ENCODE assay signal across 11 cellular contexts in the genomic region with DNA sequence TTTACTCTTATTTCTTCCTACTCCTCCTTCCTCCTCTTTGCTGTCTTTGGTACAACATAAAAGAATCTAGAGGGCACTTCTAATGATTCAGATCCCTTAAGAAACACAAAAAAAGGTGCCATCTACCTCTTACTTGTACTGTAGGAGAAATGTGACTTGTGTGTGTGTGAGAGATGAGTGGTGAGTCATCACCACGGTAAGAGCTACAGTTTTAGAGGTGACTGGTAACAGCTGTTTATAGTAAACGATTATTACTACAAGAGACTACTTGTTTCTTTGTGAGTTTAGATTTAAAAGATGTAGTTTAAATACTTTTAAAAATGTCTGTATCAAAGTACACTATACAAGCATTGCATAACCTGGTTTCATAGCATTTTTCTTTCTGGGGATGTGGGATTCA. TPM values are rescaled to one million over a fixed set of nuclear protein-coding genes. Genes with fewer than 3 reads are reported as not detected.
DNase-seq lines count a peak whose midpoint lies in the region; TF ChIP-seq lines count a peak whose summit lies in the region.
"Had no signal": no experiment of that assay in that cellular context is flagged by ENCODE, and none has a peak within 500 bp of the region (broad histone marks: within the 10 kb centered on the region; RNA-seq: fewer than 3 reads in every experiment).

No MANE protein-coding gene starts in this region.

- TF ChIP-seq RAD21 in SK-N-SH (IDR thresholded peaks at IDR 0.05; ENCODE audit: low read length), result no peak

- no peaks in the 10 kb centered on the region for H3K79me2 ChIP-seq in SK-N-SH (ENCODE audit: insufficient read depth)

- no peak overlapping the region for H3K4me2 ChIP-seq in SK-N-SH

- 35% methylated on average over 2 of the region's 2 CpGs for WGBS in SK-N-SH (ENCODE audit: low lambda C conversion rate)

- DNase-seq in EL, result peak; percentile 57
- peak; percentile 81 for DNase-seq in HCEC 1CT
- no peak for DNase-seq in SK-N-SH
- peak; percentile 8 for DNase-seq in kidney glomerular epithelial cell (lab: John Stamatoyannopoulos, UW)
- DNase-seq in SIG-M5 treated with dmso at 0.1 percent for 504 hours (lab: John Stamatoyannopoulos, UW; ENCODE audit: unreplicated experiment), result no peak
- no peak for DNase-seq in anterior cingulate cortex (lab: John Stamatoyannopoulos, UW)
- DNase-seq in midbrain (lab: John Stamatoyannopoulos, UW), result no peak
- DNase-seq in HuH-7 (ENCODE audit: low spot score), result no peak
- DNase-seq: NCI-H2227 treated with DMSO at 0.1 percent for 48 hours; stimulated activated naive CD4-positive, alpha-beta T cell treated with Interleukin-2 at 50 U/mL for 16 hours had no signal

- POLR2A ChIA-PET in SK-N-SH (lab: Yijun Ruan, JAX), result no interaction called here

- no peaks in the 10 kb centered on the region for H3F3A ChIP-seq in SK-N-SH (replicated peaks; ENCODE audit: insufficient read depth)

- no peak overlapping the region for H3K4me3 ChIP-seq in SK-N-SH (ENCODE audit: low read depth in 2 of 2, low read length in 1 of 2)
- H3K4me3 ChIP-seq: lung had no signal

- no peaks in the 10 kb centered on the region; a peak in 1 of 4 replicates for H3K4me1 ChIP-seq in SK-N-SH (ENCODE audit: control insufficient read depth in 1 of 2, insufficient read depth in 2 of 2, low read depth in 1 of 2, low read length in 1 of 2)

- no peaks in the 10 kb centered on the region for H3K27me3 ChIP-seq in SK-N-SH (ENCODE audit: insufficient read depth)

- H2AFZ ChIP-seq in SK-N-SH (ENCODE audit: low read depth), result no peak overlapping the region

- TF ChIP-seq EP300 in SK-N-SH (IDR thresholded peaks at IDR 0.05; ENCODE audit: borderline replicate concordance in 1 of 2, low read depth in 1 of 2, low read length in 1 of 2), result no peak

- no peaks in the 10 kb centered on the region for H4K20me1 ChIP-seq in SK-N-SH (ENCODE audit: insufficient read depth)

- no peaks in the 10 kb centered on the region for H3K9me2 ChIP-seq in SK-N-SH

- TF ChIP-seq CTCF in SK-N-SH (IDR thresholded peaks at IDR 0.05), result no peak

- CTCF ChIA-PET in SK-N-SH (lab: Yijun Ruan, JAX), result interaction anchor here (0.8 to 3.6 kb wide), 4 partner anchors 10 to 32 kb away, joined by 3 to 13 read pairs (median 3); no protein-coding TSS in a partner anchor

- H3K9me3 ChIP-seq in SK-N-SH, result no peaks in the 10 kb centered on the region

- H3K27ac ChIP-seq in SK-N-SH (ENCODE audit: low read depth in 2 of 2, low read length in 1 of 2), result no peak overlapping the region

- H3K36me3 ChIP-seq in SK-N-SH (replicated peaks in 1 of 2; ENCODE audit: control insufficient read depth in 1 of 2, insufficient read depth in 2 of 2, low read length in 1 of 2), result peaks cover 22 to 43% of the 10 kb centered on the region in 2 experiments

- H3K9ac ChIP-seq in SK-N-SH, result no peak overlapping the region

TF ChIP-seq in SK-N-SH, 30 proteins besides CTCF, POLR2A, EP300 and RAD21 (continues in another document):
- TF ChIP-seq ZBTB33 (IDR thresholded peaks at IDR 0.05; ENCODE audit: borderline replicate concordance, low read depth) (no peak), FOXM1 (IDR thresholded peaks at IDR 0.05; ENCODE audit: low read depth) (no peak), REST (IDR thresholded peaks at IDR 0.05; ENCODE audit: low read depth, low read length) (no peak), SIN3A (IDR thresholded peaks at IDR 0.05; ENCODE audit: borderline replicate concordance, low read depth, low read length) (no peak), TAF1 (IDR thresholded peaks at IDR 0.05; ENCODE audit: borderline replicate concordance, low read depth, low read length) (no peak), JUND (IDR thresholded peaks at IDR 0.05) (0 out of 2 replicates have a peak, but pooled peaks have one; percentile 10), ELF1 (IDR thresholded peaks at IDR 0.05) (no peak), FOSL2 (IDR thresholded peaks at IDR 0.05; ENCODE audit: borderline replicate concordance, low read depth) (peak; percentile 41; the same call in 1 of the 2 replicates), TCF12 (IDR thresholded peaks at IDR 0.05) (0 out of 2 replicates have a peak, but pooled peaks have one; percentile 6), CHD2 (IDR thresholded peaks at IDR 0.05; ENCODE audit: low read length, partially characterized antibody) (no peak), MEF2A (IDR thresholded peaks at IDR 0.05; ENCODE audit: borderline replicate concordance, low read depth) (no peak), SMC3 (IDR thresholded peaks at IDR 0.05; ENCODE audit: low read depth, low read length) (no peak), NRF1 (IDR thresholded peaks at IDR 0.05; ENCODE audit: low read depth, low read length) (no peak), POLR2AphosphoS5 (IDR thresholded peaks at IDR 0.05; ENCODE audit: low read depth, low read length) (no peak), RXRA (IDR thresholded peaks at IDR 0.05; ENCODE audit: borderline replicate concordance, low read depth) (no peak), GABPA (IDR thresholded peaks at IDR 0.05; ENCODE audit: low read depth) (no peak), RCOR1 (IDR thresholded peaks at IDR 0.05; ENCODE audit: low read length) (no peak), MXI1 (IDR thresholded peaks at IDR 0.05; ENCODE audit: low read depth, low read length) (no peak), GATA2 (CRISPR knock-in tag; IDR thresholded peaks at IDR 0.05) (no peak), FOXJ3 (CRISPR knock-in tag; IDR thresholded peaks at IDR 0.05) (no peak)
- TF ChIP-seq, protein P1, sequence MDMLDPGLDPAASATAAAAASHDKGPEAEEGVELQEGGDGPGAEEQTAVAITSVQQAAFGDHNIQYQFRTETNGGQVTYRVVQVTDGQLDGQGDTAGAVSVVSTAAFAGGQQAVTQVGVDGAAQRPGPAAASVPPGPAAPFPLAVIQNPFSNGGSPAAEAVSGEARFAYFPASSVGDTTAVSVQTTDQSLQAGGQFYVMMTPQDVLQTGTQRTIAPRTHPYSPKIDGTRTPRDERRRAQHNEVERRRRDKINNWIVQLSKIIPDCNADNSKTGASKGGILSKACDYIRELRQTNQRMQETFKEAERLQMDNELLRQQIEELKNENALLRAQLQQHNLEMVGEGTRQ (IDR thresholded peaks at IDR 0.05; ENCODE audit: borderline replicate concordance, low read depth, low read length), result no peak
- TF ChIP-seq, protein P2, sequence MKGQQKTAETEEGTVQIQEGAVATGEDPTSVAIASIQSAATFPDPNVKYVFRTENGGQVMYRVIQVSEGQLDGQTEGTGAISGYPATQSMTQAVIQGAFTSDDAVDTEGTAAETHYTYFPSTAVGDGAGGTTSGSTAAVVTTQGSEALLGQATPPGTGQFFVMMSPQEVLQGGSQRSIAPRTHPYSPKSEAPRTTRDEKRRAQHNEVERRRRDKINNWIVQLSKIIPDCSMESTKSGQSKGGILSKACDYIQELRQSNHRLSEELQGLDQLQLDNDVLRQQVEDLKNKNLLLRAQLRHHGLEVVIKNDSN (IDR thresholded peaks at IDR 0.05; ENCODE audit: borderline replicate concordance, low read depth), result no peak

RNA-seq across cellular contexts. Expression of gene SLC35D1, which starts 40.4 kb away (rescaled TPM):
- 4.8 and 7.2 TPM in 2 replicates for polyA plus RNA-seq in SK-N-SH (2012; rRNA removed)
- 6.8 and 6.9 TPM in 2 replicates for polyA plus RNA-seq in SK-N-SH (2012; cell fraction: cytosol; rRNA removed)
- 3.2 and 6.8 TPM in 2 replicates for polyA plus RNA-seq in SK-N-SH (2012; cell fraction: nucleus; rRNA removed)

Comparison
In these comparisons a context has a peak if more than half of its experiments do, and no peak if none do; other contexts are left out.
1. DNase-seq: peak in EL (single experiment), HCEC 1CT (single experiment) and kidney glomerular epithelial cell (single experiment); none in SK-N-SH (single experiment), SIG-M5 treated with dmso at 0.1 percent for 504 hours (single experiment), anterior cingulate cortex (0 of 58), midbrain (single experiment) and HuH-7 (single experiment).